Comparison of ENCODE assay signal across 25 cellular contexts in genomic region chr5:135051872-135052271, GRCh38. TPM values are rescaled to one million over a fixed set of nuclear protein-coding genes. Genes with fewer than 3 reads are reported as not detected.
"Had no signal": no experiment of that assay in that cellular context is flagged by ENCODE, and none has a peak within 500 bp of the region (broad histone marks: within the 10 kb centered on the region; RNA-seq: fewer than 3 reads in every experiment).

No MANE protein-coding gene starts in this region.

- ATAC-seq: activated T-cell treated with anti-CD3 and anti-CD28 coated beads, Interleukin-2, amount 50 U/mL, for 4 hours; heart right ventricle; left lung; natural killer cell; pancreas; psoas muscle had no signal

- H3K27ac ChIP-seq: heart right ventricle, left lung, neutrophil, pancreas, psoas muscle, right atrium auricular region, suprapubic skin, tibial nerve had no signal

- H3K9me3 ChIP-seq: heart right ventricle, left lung, neutrophil, pancreas, psoas muscle, right atrium auricular region, suprapubic skin, tibial nerve had no signal

- FAIRE-seq: keratinocyte, pancreas, TTC549, urothelium cell line had no signal

- H3K36me3 ChIP-seq: heart right ventricle, left lung, neutrophil, pancreas, right atrium auricular region, suprapubic skin, tibial nerve had no signal

- H3K4me1 ChIP-seq: left lung, pancreas, suprapubic skin, tibial nerve had no signal

- DNase-seq: activated CD4-positive, alpha-beta T cell treated with anti-CD3 and anti-CD28 coated beads for 4 hours; activated CD4-positive, alpha-beta T cell treated with anti-CD3 and anti-CD28 coated beads, Interleukin-2, amount 50 U/mL, for 48 hours; activated CD4-positive, CD25-positive, alpha-beta regulatory T cell; activated CD8-positive, alpha-beta memory T cell treated with anti-CD3 and anti-CD28 coated beads, Interleukin-2, amount 50 U/mL, for 48 hours; activated naive CD4-positive, alpha-beta T cell treated with Interleukin-2 at 50 U/mL for 16 hours; activated naive CD8-positive, alpha-beta T cell treated with anti-CD3 and anti-CD28 coated beads for 36 hours; activated T-cell treated with anti-CD3 and anti-CD28 coated beads, Interleukin-2, amount 50 U/mL, for 4 hours; amygdala; cerebellar nuclear complex; foreskin fibroblast; heart right ventricle; natural killer cell; stimulated activated CD4-positive, alpha-beta T cell treated with anti-CD3 and anti-CD28 coated beads, Interleukin-12 subunit alpha, Interleukin-12 subunit beta, amount 100 ng/mL, for 4 hours; stimulated activated CD4-positive, alpha-beta T cell treated with anti-CD3 and anti-CD28 coated beads, Interleukin-4, amount 100 ng/mL, for 4 hours had no signal

- H3K4me3 ChIP-seq: heart right ventricle, left lung, pancreas, psoas muscle, right atrium auricular region, suprapubic skin, tibial nerve had no signal

RNA-seq across cellular contexts. Expression of gene PITX1, which starts 17.8 kb away (rescaled TPM):
- total RNA-seq: activated naive CD8-positive, alpha-beta T cell treated with anti-CD3 and anti-CD28 coated beads for 36 hours; lung microvascular endothelial cell; natural killer cell; right atrium auricular region had no signal
